In genomic region chr3:135690664-135691063, GRCh38 we compare ENCODE assay signal across 34 cellular contexts.
"Had no signal": no experiment of that assay in that cellular context is flagged by ENCODE, and none has a peak within 500 bp of the region (broad histone marks: within the 10 kb centered on the region; RNA-seq: fewer than 3 reads in every experiment).

No MANE protein-coding gene starts in this region.

- ATAC-seq: activated naive CD4-positive, alpha-beta T cell treated with anti-CD3 and anti-CD28 coated beads, Interleukin-2, amount 50 U/mL, for 72 hours; activated T-cell treated with anti-CD3 and anti-CD28 coated beads, Interleukin-2, amount 50 U/mL, for 72 hours; effector memory CD8-positive, alpha-beta T cell; gastroesophageal sphincter; heart right ventricle; T-helper 17 cell; WTC11 had no signal

- H3K4me3 Mint-ChIP-seq: activated CD4-positive, alpha-beta memory T cell treated with anti-CD3 and anti-CD28 coated beads, Interleukin-2, amount 10 ng/mL, durations not matched to agents 7 days and 5 days; activated CD4-positive, alpha-beta T cell treated with anti-CD3 and anti-CD28 coated beads, Interleukin-2, amount 10 ng/mL, durations not matched to agents 7 days and 5 days; activated naive CD4-positive, alpha-beta T cell treated with anti-CD3 and anti-CD28 coated beads, Interleukin-2, amount 10 ng/mL, durations not matched to agents 7 days and 5 days; activated naive CD8-positive, alpha-beta T cell treated with anti-CD3 and anti-CD28 coated beads, Interleukin-2, amount 10 ng/mL, durations not matched to agents 7 days and 5 days; activated T-cell treated with anti-CD3 and anti-CD28 coated beads, Interleukin-2, amount 50 U/mL, for 24 hours; activated T-cell treated with anti-CD3 and anti-CD28 coated beads, Interleukin-2, amount 50 U/mL, for 72 hours; brain; effector memory CD8-positive, alpha-beta T cell; T-helper 17 cell; T-helper 2 cell treated with Interferon-gamma antibody and Interleukin-4, amounts not matched to agents 5 μg/mL and 100 μg/mL, for 36 hours; WTC11 had no signal

- FAIRE-seq: endometrium, endothelial cell of umbilical vein had no signal

- H3K27ac ChIP-seq: ascending aorta, breast epithelium, cardiac muscle cell, colonic mucosa, epithelial cell of prostate, esophagus squamous epithelium, gastroesophageal sphincter, heart right ventricle had no signal

- H3K27me3 Mint-ChIP-seq: activated CD4-positive, alpha-beta memory T cell treated with anti-CD3 and anti-CD28 coated beads, Interleukin-2, amount 10 ng/mL, durations not matched to agents 7 days and 5 days; activated CD4-positive, alpha-beta T cell treated with anti-CD3 and anti-CD28 coated beads, Interleukin-2, amount 10 ng/mL, durations not matched to agents 7 days and 5 days; activated naive CD4-positive, alpha-beta T cell treated with anti-CD3 and anti-CD28 coated beads, Interleukin-2, amount 10 ng/mL, durations not matched to agents 7 days and 5 days; activated naive CD8-positive, alpha-beta T cell treated with anti-CD3 and anti-CD28 coated beads, Interleukin-2, amount 10 ng/mL, durations not matched to agents 7 days and 5 days; activated T-cell treated with anti-CD3 and anti-CD28 coated beads, Interleukin-2, amount 50 U/mL, for 24 hours; effector memory CD8-positive, alpha-beta T cell; T-helper 17 cell had no signal

- DNase-seq: activated CD4-positive, alpha-beta memory T cell treated with anti-CD3 and anti-CD28 coated beads, Interleukin-2, amount 10 ng/mL, durations not matched to agents 7 days and 5 days; activated CD4-positive, alpha-beta T cell treated with anti-CD3 and anti-CD28 coated beads for 1 hour; activated CD4-positive, alpha-beta T cell treated with anti-CD3 and anti-CD28 coated beads for 4 hours; activated CD4-positive, alpha-beta T cell treated with anti-CD3 and anti-CD28 coated beads, Interleukin-2, amount 10 ng/mL, durations not matched to agents 7 days and 5 days; activated CD4-positive, alpha-beta T cell treated with anti-CD3 and anti-CD28 coated beads, Interleukin-2, amount 50 U/mL, for 4 hours; activated CD8-positive, alpha-beta memory T cell treated with anti-CD3 and anti-CD28 coated beads, Interleukin-2, amount 50 U/mL, for 48 hours; activated gamma-delta T cell; activated naive CD4-positive, alpha-beta T cell; activated naive CD4-positive, alpha-beta T cell treated with anti-CD3 and anti-CD28 coated beads, Interleukin-2, amount 10 ng/mL, durations not matched to agents 7 days and 5 days; activated naive CD8-positive, alpha-beta T cell treated with anti-CD3 and anti-CD28 coated beads, Interleukin-2, amount 10 ng/mL, durations not matched to agents 7 days and 5 days; activated T-cell treated with anti-CD3 and anti-CD28 coated beads for 4 hours; activated T-cell treated with anti-CD3 and anti-CD28 coated beads, Interleukin-2, amount 50 U/mL, for 24 hours; activated T-cell treated with anti-CD3 and anti-CD28 coated beads, Interleukin-2, amount 50 U/mL, for 72 hours; central memory CD4-positive, alpha-beta T cell; cerebellar nuclear complex; colonic mucosa; effector CD4-positive, alpha-beta T cell; effector memory CD8-positive, alpha-beta T cell; esophagus squamous epithelium; heart right ventricle; T-helper 1 cell; T-helper 17 cell; T1000 had no signal

- H3K36me3 Mint-ChIP-seq: activated naive CD4-positive, alpha-beta T cell treated with anti-CD3 and anti-CD28 coated beads, Interleukin-2, amount 10 ng/mL, durations not matched to agents 7 days and 5 days; activated naive CD4-positive, alpha-beta T cell treated with anti-CD3 and anti-CD28 coated beads, Interleukin-2, amount 50 U/mL, for 72 hours; activated naive CD8-positive, alpha-beta T cell treated with anti-CD3 and anti-CD28 coated beads, Interleukin-2, amount 10 ng/mL, durations not matched to agents 7 days and 5 days; brain; WTC11 had no signal

- H3K4me3 ChIP-seq: ascending aorta, breast epithelium, cardiac muscle cell, colonic mucosa, esophagus squamous epithelium, gastroesophageal sphincter, heart right ventricle had no signal

- H3K27ac Mint-ChIP-seq: activated CD4-positive, alpha-beta memory T cell treated with anti-CD3 and anti-CD28 coated beads, Interleukin-2, amount 10 ng/mL, durations not matched to agents 7 days and 5 days; activated CD4-positive, alpha-beta T cell treated with anti-CD3 and anti-CD28 coated beads, Interleukin-2, amount 10 ng/mL, durations not matched to agents 7 days and 5 days; activated naive CD4-positive, alpha-beta T cell treated with anti-CD3 and anti-CD28 coated beads, Interleukin-2, amount 10 ng/mL, durations not matched to agents 7 days and 5 days; activated naive CD4-positive, alpha-beta T cell treated with anti-CD3 and anti-CD28 coated beads, Interleukin-2, amount 50 U/mL, for 72 hours; activated naive CD8-positive, alpha-beta T cell treated with anti-CD3 and anti-CD28 coated beads, Interleukin-2, amount 10 ng/mL, durations not matched to agents 7 days and 5 days; activated T-cell treated with anti-CD3 and anti-CD28 coated beads, Interleukin-2, amount 50 U/mL, for 24 hours; activated T-cell treated with anti-CD3 and anti-CD28 coated beads, Interleukin-2, amount 50 U/mL, for 72 hours; brain; effector memory CD8-positive, alpha-beta T cell; T-helper 17 cell; T-helper 2 cell treated with Interferon-gamma antibody and Interleukin-4, amounts not matched to agents 5 μg/mL and 100 μg/mL, for 36 hours; WTC11 had no signal

- H3K27me3 ChIP-seq: ascending aorta, breast epithelium, cardiac muscle cell, colonic mucosa, esophagus squamous epithelium, gastroesophageal sphincter, heart right ventricle had no signal

- H3K9me3 Mint-ChIP-seq: activated CD4-positive, alpha-beta T cell treated with anti-CD3 and anti-CD28 coated beads, Interleukin-2, amount 10 ng/mL, durations not matched to agents 7 days and 5 days; T-helper 2 cell treated with Interferon-gamma antibody and Interleukin-4, amounts not matched to agents 5 μg/mL and 100 μg/mL, for 36 hours had no signal

- H3K4me1 ChIP-seq: ascending aorta, breast epithelium, colonic mucosa, esophagus squamous epithelium, gastroesophageal sphincter, heart right ventricle had no signal

- H3K9me3 ChIP-seq: ascending aorta, breast epithelium, colonic mucosa, esophagus squamous epithelium, gastroesophageal sphincter, heart right ventricle had no signal

- H3K36me3 ChIP-seq: ascending aorta, breast epithelium, cardiac muscle cell, colonic mucosa, esophagus squamous epithelium, gastroesophageal sphincter, heart right ventricle had no signal

- H3K4me1 Mint-ChIP-seq: activated CD4-positive, alpha-beta memory T cell treated with anti-CD3 and anti-CD28 coated beads, Interleukin-2, amount 10 ng/mL, durations not matched to agents 7 days and 5 days; activated CD4-positive, alpha-beta T cell treated with anti-CD3 and anti-CD28 coated beads, Interleukin-2, amount 10 ng/mL, durations not matched to agents 7 days and 5 days; activated naive CD4-positive, alpha-beta T cell treated with anti-CD3 and anti-CD28 coated beads, Interleukin-2, amount 10 ng/mL, durations not matched to agents 7 days and 5 days; activated naive CD8-positive, alpha-beta T cell treated with anti-CD3 and anti-CD28 coated beads, Interleukin-2, amount 10 ng/mL, durations not matched to agents 7 days and 5 days; T-helper 17 cell had no signal
